ENCODE assay signal across 22 cellular contexts in genomic region chr12:73158341-73158740, GRCh38.
"Had no signal": no experiment of that assay in that cellular context is flagged by ENCODE, and none has a peak within 500 bp of the region (broad histone marks: within the 10 kb centered on the region; RNA-seq: fewer than 3 reads in every experiment).

No MANE protein-coding gene starts in this region.

- FAIRE-seq: endothelial cell of umbilical vein, frontal cortex, islet of Langerhans, keratinocyte had no signal

- H3K9me3 ChIP-seq: colonic mucosa, esophagus muscularis mucosa, gastroesophageal sphincter, left lung, lower lobe of right lung had no signal

- H3K36me3 ChIP-seq: colonic mucosa, esophagus muscularis mucosa, gastroesophageal sphincter, heart left ventricle, left lung, lower lobe of right lung had no signal

- H3K27me3 ChIP-seq: colonic mucosa, esophagus muscularis mucosa, foreskin keratinocyte, gastroesophageal sphincter, heart left ventricle, hepatocyte, left lung had no signal

- H2AFZ ChIP-seq: hepatocyte had no signal

- ATAC-seq: effector memory CD8-positive, alpha-beta T cell; foreskin keratinocyte; gastroesophageal sphincter; heart left ventricle; left cardiac atrium; left lung; left ventricle myocardium superior; lower lobe of right lung; naive thymus-derived CD4-positive, alpha-beta T cell had no signal

- H3K27ac ChIP-seq: colonic mucosa, esophagus muscularis mucosa, foreskin keratinocyte, gastroesophageal sphincter, heart left ventricle, hepatocyte, left lung, lower lobe of right lung had no signal

- H3K4me3 Mint-ChIP-seq: dendritic cell treated with granulocyte-macrophage colony-stimulating factor and Interleukin-4, amounts not matched to agents 40 ng/mL and 50 ng/mL, for 4 days; effector memory CD8-positive, alpha-beta T cell; mesothelial cell of epicardium; naive thymus-derived CD4-positive, alpha-beta T cell had no signal

- H3K27me3 Mint-ChIP-seq: dendritic cell treated with granulocyte-macrophage colony-stimulating factor and Interleukin-4, amounts not matched to agents 40 ng/mL and 50 ng/mL, for 4 days; effector memory CD8-positive, alpha-beta T cell; naive thymus-derived CD4-positive, alpha-beta T cell had no signal

- H3K4me1 ChIP-seq: colonic mucosa, esophagus muscularis mucosa, foreskin keratinocyte, gastroesophageal sphincter, heart left ventricle, left lung, lower lobe of right lung had no signal

- H3K4me2 ChIP-seq: hepatocyte had no signal

- H3K4me3 ChIP-seq: colonic mucosa, esophagus muscularis mucosa, gastroesophageal sphincter, heart left ventricle, hepatocyte, left lung, lower lobe of right lung had no signal

- H3K27ac Mint-ChIP-seq: dendritic cell treated with granulocyte-macrophage colony-stimulating factor and Interleukin-4, amounts not matched to agents 40 ng/mL and 50 ng/mL, for 4 days; effector memory CD8-positive, alpha-beta T cell; mesothelial cell of epicardium; naive thymus-derived CD4-positive, alpha-beta T cell had no signal

- H3K36me3 Mint-ChIP-seq: mesothelial cell of epicardium; naive thymus-derived CD4-positive, alpha-beta T cell had no signal

- H3K4me1 Mint-ChIP-seq: naive thymus-derived CD4-positive, alpha-beta T cell had no signal

- DNase-seq: colonic mucosa; cortex of kidney; effector CD8-positive, alpha-beta T cell; effector memory CD8-positive, alpha-beta T cell; foreskin keratinocyte; heart left ventricle; hypothalamus; left cardiac atrium; left lung; left ventricle myocardium superior; mesenchymal stem cell; naive thymus-derived CD4-positive, alpha-beta T cell had no signal
